11 cellular contexts compared by ENCODE assay signal in the genomic region with DNA sequence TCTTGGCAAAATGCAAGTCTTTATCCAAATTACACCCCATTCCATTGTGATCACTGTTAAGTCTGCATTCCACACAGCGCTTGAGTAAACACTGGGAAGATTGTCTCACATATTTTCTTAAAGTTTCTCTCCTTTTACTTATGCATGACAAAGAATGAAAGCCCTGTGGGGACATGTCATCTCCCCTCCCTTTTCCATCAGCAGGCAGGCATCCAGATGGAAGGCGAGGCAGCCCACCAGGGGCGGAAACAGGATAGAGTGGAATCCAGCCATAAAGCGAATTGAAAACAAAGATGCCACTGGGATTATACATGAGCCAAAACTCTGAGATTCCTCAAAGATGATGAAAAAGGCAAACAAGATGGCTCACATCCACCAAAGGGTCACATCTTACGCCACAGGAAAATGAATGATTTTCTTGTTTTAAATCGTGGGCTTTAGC.
DNase-seq lines count a peak whose midpoint lies in the region; ATAC-seq and TF ChIP-seq lines count a peak whose summit lies in the region.
"Had no signal": no experiment of that assay in that cellular context is flagged by ENCODE, and none has a peak within 500 bp of the region (broad histone marks: within the 10 kb centered on the region; RNA-seq: fewer than 3 reads in every experiment).

No MANE protein-coding gene starts in this region.

- H3K4me3 ChIP-seq in GM23248 (peak overlapping the region; percentile 23), stomach (no peak overlapping the region)

- no peak for TF ChIP-seq POLR2A in stomach (IDR thresholded peaks at IDR 0.05)

- H3K4me1 ChIP-seq in GM23248 (ENCODE audit: insufficient read depth) (peaks cover 55% of the 10 kb centered on the region), stomach (peaks cover 0 to 43% (median 20%) of the 10 kb centered on the region in 4 donors)

- in situ Hi-C loops in GM23248 (cut with MboI) = no loop called here

- H2AFZ ChIP-seq in GM23248 = no peak overlapping the region

- intact Hi-C loops in stomach (cut with DNase I; ENCODE audit: low total_unique reads) = no loop called here

- H3K9ac ChIP-seq in GM23248 = peak overlapping the region; percentile 51

- TF ChIP-seq EP300 in stomach (IDR thresholded peaks at IDR 0.05) = no peak

- H4K20me1 ChIP-seq in GM23248 (ENCODE audit: insufficient read depth) = no peaks in the 10 kb centered on the region

- peaks cover 33% of the 10 kb centered on the region for H3K36me3 ChIP-seq in GM23248 (ENCODE audit: low read depth)
- peaks cover 0 to 4% (median 0%) of the 10 kb centered on the region in 4 donors for H3K36me3 ChIP-seq in stomach

- H3K4me2 ChIP-seq in GM23248 (ENCODE audit: unreplicated experiment) = peak overlapping the region; percentile 79

- no peaks in the 10 kb centered on the region for H3K9me2 ChIP-seq in GM23248 (ENCODE audit: insufficient read depth)

- H3K27me3 ChIP-seq in GM23248 (replicated peaks; ENCODE audit: insufficient read depth) (no peaks in the 10 kb centered on the region), stomach (no peaks in the 10 kb centered on the region)

- H3K27ac ChIP-seq in GM23248 = peak overlapping the region; percentile 82
- H3K27ac ChIP-seq in stomach = peak overlapping the region in 1 of 5 donors; percentile 29
- H3K27ac ChIP-seq: VCaP had no signal

- DNase-seq in GM23248 (peak; percentile 93), T1000 (lab: John Stamatoyannopoulos, UW) (peak; percentile 49), glomerular endothelial cell (ENCODE audit: extremely low read depth, low read depth, low spot score) (peak; percentile 62), pulmonary artery endothelial cell (ENCODE audit: low read depth, low spot score) (peak; percentile 84), stomach (no peak), GM19240 (ENCODE audit: insufficient read length, low spot score) (no peak)
- DNase-seq: aorta, NCI-H510A treated with DMSO at 0.1 percent for 48 hours had no signal

- TF ChIP-seq CTCF in stomach (IDR thresholded peaks at IDR 0.05) = no peak

- 6 to 7% methylated on average over 6 of the region's 6 CpGs for WGBS in GM23248 (ENCODE audit: low coverage in 1 of 2, low lambda C conversion rate in 2 of 2, missing lambda C conversion rate in 2 of 2), 2 experiments
- WGBS in stomach, 5 donors = 51 to 55% (median 54%) methylated on average over 6 of the region's 6 CpGs

- H3K9me3 ChIP-seq in GM23248 (ENCODE audit: low read depth) (no peaks in the 10 kb centered on the region), stomach (no peaks in the 10 kb centered on the region)

- H3K79me2 ChIP-seq in GM23248 (ENCODE audit: insufficient read depth) = peaks cover 86% of the 10 kb centered on the region

- ATAC-seq in HG02852 (IDR thresholded peaks at IDR 0.05; ENCODE audit: unreplicated experiment) = no peak
- ATAC-seq in HG03457 (IDR thresholded peaks at IDR 0.05; ENCODE audit: unreplicated experiment) = no peak

- peaks cover 80% of the 10 kb centered on the region for H3F3A ChIP-seq in GM23248 (ENCODE audit: insufficient read depth)

Comparison
In these comparisons a context has a peak if more than half of its experiments do, and no peak if none do; other contexts are left out.
1. DNase-seq: peak in GM23248 (single experiment), T1000 (single experiment), glomerular endothelial cell (single experiment) and pulmonary artery endothelial cell (single experiment); none in stomach (single experiment) and GM19240 (single experiment).